Comparison of ENCODE assay signal across 6 cellular contexts in genomic region chr1:156590326-156591180, GRCh38. TPM values are rescaled to one million over a fixed set of nuclear protein-coding genes. Genes with fewer than 3 reads are reported as not detected.
DNase-seq lines count a peak whose midpoint lies in the region; ATAC-seq and TF ChIP-seq lines count a peak whose summit lies in the region.

No MANE protein-coding gene starts in this region.

- H3K27me3 ChIP-seq in cardiac muscle cell (no peaks in the 10 kb centered on the region), foreskin keratinocyte (no peaks in the 10 kb centered on the region), tibial artery (no peaks in the 10 kb centered on the region)

- H3K9me3 ChIP-seq in cardiac muscle cell (ENCODE audit: low read depth) (no peaks in the 10 kb centered on the region), tibial artery (no peaks in the 10 kb centered on the region)

- no peak for ATAC-seq in left ventricle myocardium superior
- no peak for ATAC-seq in foreskin keratinocyte
- no peak for ATAC-seq in GM18511 (IDR thresholded peaks at IDR 0.05; ENCODE audit: unreplicated experiment)
- no peak for ATAC-seq in stimulated activated naive CD8-positive, alpha-beta T cell treated with anti-CD3 and anti-CD28 coated beads, Interleukin-15, Interleukin-2, amounts not matched to agents 100 U/mL and 50 U/mL, for 24 hours

- intact Hi-C loops in left ventricle myocardium superior (cut with micrococcal nuclease): no loop called here
- intact Hi-C loops in tibial artery (cut with DNase I; ENCODE audit: low total_unique reads): loop anchor here (5.0 kb wide), 1 partner anchor 93 kb away; no protein-coding TSS in a partner anchor

- H3K27ac ChIP-seq in cardiac muscle cell (peak overlapping the region; percentile 84), foreskin keratinocyte (peak overlapping the region; percentile 59), tibial artery (peak overlapping the region; percentile 75 to 88)

- H3K4me1 ChIP-seq in cardiac muscle cell (ENCODE audit: low read depth) (peaks cover 5% of the 10 kb centered on the region), foreskin keratinocyte (peaks cover 5% of the 10 kb centered on the region), tibial artery (peaks cover 0 to 19% (median 12%) of the 10 kb centered on the region in 4 donors)

- H3K36me3 ChIP-seq in cardiac muscle cell (peaks cover 7% of the 10 kb centered on the region), tibial artery (peaks cover 0 to 30% (median 10%) of the 10 kb centered on the region in 3 donors)

- DNase-seq in cardiac muscle cell (ENCODE audit: low read depth in 1 of 2, low spot score in 1 of 2) (no peak), left ventricle myocardium superior (no peak), foreskin keratinocyte (no peak), tibial artery (peak in 1 of 2 donors; percentile 48)
- no peak for DNase-seq in stimulated activated naive CD8-positive, alpha-beta T cell treated with anti-CD3 and anti-CD28 coated beads, Interleukin-15, Interleukin-2, amounts not matched to agents 100 U/mL and 50 U/mL, for 24 hours

- peak overlapping the region; percentile 83 for H3K4me3 ChIP-seq in cardiac muscle cell
- H3K4me3 ChIP-seq in tibial artery: peak overlapping the region in 1 of 2 donors; percentile 63

- no peak for TF ChIP-seq CTCF in cardiac muscle cell (IDR thresholded peaks at IDR 0.05; ENCODE audit: low read depth, low read length)
- no peak for TF ChIP-seq CTCF in foreskin keratinocyte (conservative IDR thresholded peaks at IDR 0.05)
- TF ChIP-seq CTCF in tibial artery (IDR thresholded peaks at IDR 0.05): no peak

RNA-seq across cellular contexts. Expression of gene NAXE, which starts 1.0 kb away (rescaled TPM):
- 130 and 179 TPM in 2 replicates for total RNA-seq in cardiac muscle cell
- polyA plus RNA-seq in cardiac muscle cell: 154 and 166 TPM in 2 replicates
- total RNA-seq in left ventricle myocardium superior: 123 TPM
- total RNA-seq in foreskin keratinocyte: 115 and 118 TPM in 2 replicates
- 142 and 149 TPM in 2 replicates for polyA plus RNA-seq in foreskin keratinocyte

RNA-seq across cellular contexts. Expression of gene GPATCH4, which starts 10.7 kb away (rescaled TPM):
- total RNA-seq in cardiac muscle cell (6.0 and 14.4 TPM in 2 replicates), left ventricle myocardium superior (14.1 TPM), foreskin keratinocyte (39.3 and 46.8 TPM in 2 replicates)
- polyA plus RNA-seq in cardiac muscle cell (42.4 and 48.4 TPM in 2 replicates), foreskin keratinocyte (39.0 and 45.9 TPM in 2 replicates)

RNA-seq across cellular contexts. Expression of gene TTC24, which starts 11.0 kb away (rescaled TPM):
- total RNA-seq in cardiac muscle cell: 0.15 and 0.18 TPM in 2 replicates
- polyA plus RNA-seq in cardiac muscle cell: 1.1 TPM in 1 of 2 replicates, not detected in the other
- total RNA-seq in left ventricle myocardium superior: not detected
- total RNA-seq in foreskin keratinocyte: not detected in 2 replicates
- not detected in 2 replicates for polyA plus RNA-seq in foreskin keratinocyte

RNA-seq across cellular contexts. Expression of gene IQGAP3, which starts 18.2 kb away (rescaled TPM):
- total RNA-seq in cardiac muscle cell (4.2 and 31.8 TPM in 2 replicates), left ventricle myocardium superior (0.42 TPM), foreskin keratinocyte (29.4 and 35.7 TPM in 2 replicates)
- polyA plus RNA-seq in cardiac muscle cell (0.95 and 10.0 TPM in 2 replicates), foreskin keratinocyte (7.8 and 11.3 TPM in 2 replicates)

RNA-seq across cellular contexts. Expression of gene HAPLN2, which starts 28.7 kb away (rescaled TPM):
- total RNA-seq in cardiac muscle cell: 7.6 and 19.0 TPM in 2 replicates
- 8.5 and 15.7 TPM in 2 replicates for polyA plus RNA-seq in cardiac muscle cell
- total RNA-seq in left ventricle myocardium superior: 1.5 TPM
- not detected in 2 replicates for total RNA-seq in foreskin keratinocyte
- polyA plus RNA-seq in foreskin keratinocyte: not detected in 2 replicates
